9 cellular contexts compared by ENCODE assay signal in genomic region chr3:113212845-113213375, GRCh38. TPM values are rescaled to one million over a fixed set of nuclear protein-coding genes. Genes with fewer than 3 reads are reported as not detected.
A peak's percentile ranks its signal among the peaks of the same experiment; 100 is the strongest.
DNase-seq lines count a peak whose midpoint lies in the region; ATAC-seq and TF ChIP-seq lines count a peak whose summit lies in the region.
"Had no signal": no experiment of that assay in that cellular context is flagged by ENCODE, and none has a peak within 500 bp of the region (broad histone marks: within the 10 kb centered on the region; RNA-seq: fewer than 3 reads in every experiment).

No MANE protein-coding gene starts in this region.

- H3K36me3 ChIP-seq in GM23338 (ENCODE audit: insufficient read depth) = no peaks in the 10 kb centered on the region
- H3K36me3 ChIP-seq in gastrocnemius medialis = no peaks in the 10 kb centered on the region

- POLR2A ChIA-PET in activated CD8-positive, alpha-beta T cell treated with anti-CD3 and anti-CD28 coated beads, Interleukin-2, amount 10 ng/mL, durations not matched to agents 7 days and 5 days (lab: Charles Lee) = no interaction called here

- peaks cover 52% of the 10 kb centered on the region for H3K4me1 Mint-ChIP-seq in GM23338
- H3K4me1 Mint-ChIP-seq in activated CD8-positive, alpha-beta T cell treated with anti-CD3 and anti-CD28 coated beads, Interleukin-2, amount 10 ng/mL, durations not matched to agents 7 days and 5 days (ENCODE audit: low read depth) = peaks cover 11% of the 10 kb centered on the region
- H3K4me1 Mint-ChIP-seq in natural killer cell treated with Interleukin-12 subunit alpha and Interleukin-12 subunit beta and Interleukin-15 and Interleukin-18, amount 100 ng/mL, for 72 hours (ENCODE audit: low read depth in 2 of 2) = peaks cover 6 to 9% of the 10 kb centered on the region in 2 donors

- in situ Hi-C loops in gastrocnemius medialis (cut with MboI; ENCODE audit: low sequenced_read_pairs in 4 of 4) = no loop called here

- peaks cover 5% of the 10 kb centered on the region; the same call in 1 of the 3 replicates for H3K36me3 Mint-ChIP-seq in GM23338 (ENCODE audit: low read depth)
- H3K36me3 Mint-ChIP-seq in activated CD8-positive, alpha-beta T cell treated with anti-CD3 and anti-CD28 coated beads, Interleukin-2, amount 10 ng/mL, durations not matched to agents 7 days and 5 days (ENCODE audit: low read depth) = no peaks in the 10 kb centered on the region
- no peaks in the 10 kb centered on the region for H3K36me3 Mint-ChIP-seq in natural killer cell treated with Interleukin-12 subunit alpha and Interleukin-12 subunit beta and Interleukin-15 and Interleukin-18, amount 100 ng/mL, for 72 hours

- H3K4me3 ChIP-seq in GM23338 (peak overlapping the region; percentile 92), right cardiac atrium (ENCODE audit: low read length) (peak overlapping the region; percentile 66), gastrocnemius medialis (peak overlapping the region; percentile 58 to 73 (median 68))

- H3K27me3 ChIP-seq in GM23338 (ENCODE audit: insufficient read depth) (peaks cover 21% of the 10 kb centered on the region), right cardiac atrium (ENCODE audit: control insufficient read depth, insufficient read depth) (no peaks in the 10 kb centered on the region), gastrocnemius medialis (peaks cover 0 to 21% (median 15%) of the 10 kb centered on the region in 3 donors)

- 41% methylated on average over 4 of the region's 4 CpGs for WGBS in right cardiac atrium

- H3K4me3 Mint-ChIP-seq in GM23338 = peak overlapping the region; percentile 84
- H3K4me3 Mint-ChIP-seq in activated CD8-positive, alpha-beta T cell treated with anti-CD3 and anti-CD28 coated beads, Interleukin-2, amount 10 ng/mL, durations not matched to agents 7 days and 5 days = peak overlapping the region; percentile 42
- no peak overlapping the region for H3K4me3 Mint-ChIP-seq in natural killer cell treated with Interleukin-12 subunit alpha and Interleukin-12 subunit beta and Interleukin-15 and Interleukin-18, amount 100 ng/mL, for 72 hours

- H3K9me2 ChIP-seq in GM23338 (ENCODE audit: insufficient read depth) = no peaks in the 10 kb centered on the region

- no peak overlapping the region for H3K27ac Mint-ChIP-seq in GM23338
- H3K27ac Mint-ChIP-seq in activated CD8-positive, alpha-beta T cell treated with anti-CD3 and anti-CD28 coated beads, Interleukin-2, amount 10 ng/mL, durations not matched to agents 7 days and 5 days = no peak overlapping the region
- no peak overlapping the region for H3K27ac Mint-ChIP-seq in natural killer cell treated with Interleukin-12 subunit alpha and Interleukin-12 subunit beta and Interleukin-15 and Interleukin-18, amount 100 ng/mL, for 72 hours

- H2AFZ ChIP-seq in GM23338 = peak overlapping the region; percentile 99

- H3F3A ChIP-seq in GM23338 (replicated peaks; ENCODE audit: low read depth) = no peaks in the 10 kb centered on the region

- 0 out of 3 replicates have a peak, but pooled peaks cover 3% of the 10 kb centered on the region for H3K9me3 Mint-ChIP-seq in GM23338
- no peaks in the 10 kb centered on the region for H3K9me3 Mint-ChIP-seq in activated CD8-positive, alpha-beta T cell treated with anti-CD3 and anti-CD28 coated beads, Interleukin-2, amount 10 ng/mL, durations not matched to agents 7 days and 5 days (ENCODE audit: insufficient read depth)
- H3K9me3 Mint-ChIP-seq in natural killer cell treated with Interleukin-12 subunit alpha and Interleukin-12 subunit beta and Interleukin-15 and Interleukin-18, amount 100 ng/mL, for 72 hours = no peaks in the 10 kb centered on the region

- ATAC-seq in GM23338 = no peak
- no peak for ATAC-seq in activated CD8-positive, alpha-beta T cell treated with anti-CD3 and anti-CD28 coated beads, Interleukin-2, amount 10 ng/mL, durations not matched to agents 7 days and 5 days
- ATAC-seq in right cardiac atrium = no peak
- ATAC-seq in gastrocnemius medialis = no peak
- no peak for ATAC-seq in HG02884 (IDR thresholded peaks at IDR 0.05; ENCODE audit: unreplicated experiment)
- ATAC-seq in natural killer cell treated with Interleukin-12 subunit alpha and Interleukin-12 subunit beta and Interleukin-15 and Interleukin-18, amount 100 ng/mL, for 72 hours = no peak

- no peak for TF ChIP-seq CTCF in GM23338 (conservative IDR thresholded peaks at IDR 0.05; ENCODE audit: low read depth in 2 of 2)
- TF ChIP-seq CTCF in gastrocnemius medialis (IDR thresholded peaks at IDR 0.05 in 4 of 5, conservative IDR thresholded peaks at IDR 0.05 in 1 of 5) = no peak

- no peaks in the 10 kb centered on the region for H3K9me3 ChIP-seq in right cardiac atrium (ENCODE audit: control insufficient read depth, low read length)
- no peaks in the 10 kb centered on the region for H3K9me3 ChIP-seq in gastrocnemius medialis

- peak overlapping the region; percentile 99 for H3K4me2 ChIP-seq in GM23338

- no peak overlapping the region for H3K27ac ChIP-seq in GM23338 (ENCODE audit: low read depth)
- peak overlapping the region; percentile 53 for H3K27ac ChIP-seq in right cardiac atrium (ENCODE audit: low read length)
- peak overlapping the region; percentile 53 to 77 (median 66) for H3K27ac ChIP-seq in gastrocnemius medialis

- peaks cover 29% of the 10 kb centered on the region; the same call in 1 of the 2 replicates for H3K4me1 ChIP-seq in GM23338 (ENCODE audit: insufficient read depth)
- no peaks in the 10 kb centered on the region for H3K4me1 ChIP-seq in right cardiac atrium (ENCODE audit: control insufficient read depth, insufficient read depth, low read length)
- peaks cover 0 to 12% of the 10 kb centered on the region in 2 donors for H3K4me1 ChIP-seq in gastrocnemius medialis

- DNase-seq in GM23338 (ENCODE audit: low spot score) (no peak), right cardiac atrium (no peak), gastrocnemius medialis (no peak), NCI-H510A (lab: John Stamatoyannopoulos, UW) (no peak), NCI-H146 treated with DMSO at 0.1 percent for 48 hours (lab: John Stamatoyannopoulos, UW; ENCODE audit: unreplicated experiment) (no peak)
- no peak for DNase-seq in activated CD8-positive, alpha-beta T cell treated with anti-CD3 and anti-CD28 coated beads, Interleukin-2, amount 10 ng/mL, durations not matched to agents 7 days and 5 days
- DNase-seq in natural killer cell treated with Interleukin-12 subunit alpha and Interleukin-12 subunit beta and Interleukin-15 and Interleukin-18, amount 100 ng/mL, for 72 hours (ENCODE audit: low spot score) = no peak
- DNase-seq: activated naive CD4-positive, alpha-beta T cell had no signal

- peaks cover 16% of the 10 kb centered on the region for H3K27me3 Mint-ChIP-seq in GM23338 (ENCODE audit: insufficient read depth, low read depth, poor library complexity)
- peaks cover 86% of the 10 kb centered on the region for H3K27me3 Mint-ChIP-seq in activated CD8-positive, alpha-beta T cell treated with anti-CD3 and anti-CD28 coated beads, Interleukin-2, amount 10 ng/mL, durations not matched to agents 7 days and 5 days (ENCODE audit: low read depth)
- H3K27me3 Mint-ChIP-seq in natural killer cell treated with Interleukin-12 subunit alpha and Interleukin-12 subunit beta and Interleukin-15 and Interleukin-18, amount 100 ng/mL, for 72 hours = peaks cover 59 to 83% of the 10 kb centered on the region in 2 donors

- no peaks in the 10 kb centered on the region for H3K79me2 ChIP-seq in GM23338 (replicated peaks; ENCODE audit: insufficient read depth)

- no peak for TF ChIP-seq POLR2A in gastrocnemius medialis (IDR thresholded peaks at IDR 0.05)

- CTCF ChIA-PET in activated CD8-positive, alpha-beta T cell treated with anti-CD3 and anti-CD28 coated beads, Interleukin-2, amount 10 ng/mL, durations not matched to agents 7 days and 5 days (lab: Charles Lee) = no interaction called here

- H4K20me1 ChIP-seq in GM23338 (replicated peaks; ENCODE audit: insufficient read depth) = no peaks in the 10 kb centered on the region; the same call in 1 of the 2 replicates

- intact Hi-C loops in right cardiac atrium (cut with DNase I) (loop anchor here in 2 of 4 donors (5.0 kb wide), 2 partner anchors 74 to 76 kb away; no protein-coding TSS in a partner anchor), gastrocnemius medialis (cut with DNase I; ENCODE audit: low total_unique reads) (no loop called here)

TF ChIP-seq in GM23338, 12 proteins besides CTCF, POLR2A, EP300 and RAD21 (continues in another document):
- TF ChIP-seq JUNB (IDR thresholded peaks at IDR 0.05; ENCODE audit: unreplicated experiment) (no peak), REST (IDR thresholded peaks at IDR 0.05; ENCODE audit: unreplicated experiment) (no peak), POLR2AphosphoS5 (IDR thresholded peaks at IDR 0.05; ENCODE audit: low read depth) (no peak)

RNA-seq across cellular contexts. Expression of gene BOC, which starts 1.6 kb away (rescaled TPM):
- total RNA-seq in GM23338 (2014; rRNA removed; shearing (Covaris generic)) = 3.0 and 4.1 TPM in 2 replicates
- polyA plus RNA-seq in GM23338 (2016; fragmentation: Nextera tagmentation; extraction: Ambion mirVana) (2.1 and 3.2 TPM in 2 replicates), right cardiac atrium (5.2 TPM)
- not detected for total RNA-seq in activated CD8-positive, alpha-beta T cell treated with anti-CD3 and anti-CD28 coated beads, Interleukin-2, amount 10 ng/mL, durations not matched to agents 7 days and 5 days
- total RNA-seq in right cardiac atrium (10 to 100 TPM; 12.9 to 45.3 (median 15.4) TPM), gastrocnemius medialis (1 to 10 TPM; 3.7 to 7.4 (median 4.6) TPM)
- 1 to 10 TPM in 1 of 2 donors, not detected in 1; 1.5 TPM for total RNA-seq in natural killer cell treated with Interleukin-12 subunit alpha and Interleukin-12 subunit beta and Interleukin-15 and Interleukin-18, amount 100 ng/mL, for 72 hours
